ENCODE assay signal across 11 cellular contexts in the genomic region with DNA sequence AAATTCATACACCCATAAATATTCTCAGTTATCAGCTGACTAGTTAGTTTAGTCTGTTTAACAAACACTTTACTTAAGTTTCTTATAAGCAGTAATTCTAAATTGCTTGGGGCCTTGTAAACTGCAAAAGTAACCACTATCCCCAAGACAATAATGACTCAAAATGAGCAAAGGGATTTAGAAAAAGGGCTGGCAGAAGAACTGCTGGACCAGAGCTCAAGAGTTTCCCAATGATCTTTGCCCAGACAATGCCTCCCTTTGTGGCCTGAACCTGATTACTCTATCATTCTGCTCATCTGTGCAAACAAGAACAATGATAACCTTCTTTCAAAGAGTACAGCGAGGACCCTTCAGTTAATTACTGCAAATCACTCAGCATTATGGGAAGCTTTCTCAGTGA.
DNase-seq lines count a peak whose midpoint lies in the region; TF ChIP-seq lines count a peak whose summit lies in the region.
"Had no signal": no experiment of that assay in that cellular context is flagged by ENCODE, and none has a peak within 500 bp of the region (broad histone marks: within the 10 kb centered on the region; RNA-seq: fewer than 3 reads in every experiment).

No MANE protein-coding gene starts in this region.

- H3K27me3 Mint-ChIP-seq in CD8-positive, alpha-beta memory T cell: no peaks in the 10 kb centered on the region
- H3K27me3 Mint-ChIP-seq: activated B cell treated with CpG ODN at 0.5 μM for 24 hours had no signal

- no peak overlapping the region for H3K4me3 ChIP-seq in fibroblast of lung (replicated peaks in 1 of 4; ENCODE audit: control extremely low read depth in 1 of 4, insufficient read depth in 1 of 4, low read depth in 3 of 4, low read length in 4 of 4)
- H3K4me3 ChIP-seq in neuronal stem cell (ENCODE audit: low read length in 2 of 2): no peak overlapping the region
- no peak overlapping the region for H3K4me3 ChIP-seq in CD8-positive, alpha-beta memory T cell (ENCODE audit: low read length)
- H3K4me3 ChIP-seq: upper lobe of left lung had no signal

- no peaks in the 10 kb centered on the region for H4K20me1 ChIP-seq in fibroblast of lung (ENCODE audit: control insufficient read depth, extremely low read depth, insufficient read depth, low read length)

- no peak overlapping the region for H2BK120ac ChIP-seq in neuronal stem cell (ENCODE audit: low read depth, low read length)

- H3K79me1 ChIP-seq in neuronal stem cell (ENCODE audit: low read depth, low read length): no peaks in the 10 kb centered on the region

- H3K27me3 ChIP-seq in fibroblast of lung (ENCODE audit: control insufficient read depth, insufficient read depth, low read length) (no peaks in the 10 kb centered on the region), neuronal stem cell (ENCODE audit: control insufficient read depth in 3 of 3, insufficient read depth in 3 of 3, low read depth in 1 of 3, low read length in 3 of 3) (no peaks in the 10 kb centered on the region)
- no peaks in the 10 kb centered on the region for H3K27me3 ChIP-seq in CD8-positive, alpha-beta memory T cell (ENCODE audit: insufficient read depth, low read length, poor library complexity, severe bottlenecking)
- H3K27me3 ChIP-seq: upper lobe of left lung had no signal

- H3K9me3 ChIP-seq in fibroblast of lung (ENCODE audit: control insufficient read depth, insufficient read depth, low read depth, low read length) (no peaks in the 10 kb centered on the region), neuronal stem cell (replicated peaks in 1 of 2; ENCODE audit: control insufficient read depth in 2 of 2, insufficient read depth in 1 of 2, low read depth in 1 of 2, low read length in 2 of 2) (no peaks in the 10 kb centered on the region)
- H3K9me3 ChIP-seq in CD8-positive, alpha-beta memory T cell (ENCODE audit: low read length): no peaks in the 10 kb centered on the region
- H3K9me3 ChIP-seq: upper lobe of left lung had no signal

- H3K9me3 Mint-ChIP-seq in CD8-positive, alpha-beta memory T cell: no peaks in the 10 kb centered on the region
- H3K9me3 Mint-ChIP-seq: activated B cell treated with CpG ODN at 0.5 μM for 24 hours had no signal

- no peaks in the 10 kb centered on the region for H3K36me3 ChIP-seq in fibroblast of lung (ENCODE audit: control insufficient read depth, insufficient read depth, low read length)
- peaks cover 7 to 63% of the 10 kb centered on the region in 2 donors for H3K36me3 ChIP-seq in neuronal stem cell (replicated peaks in 1 of 2; ENCODE audit: control insufficient read depth in 2 of 2, insufficient read depth in 2 of 2, low read length in 2 of 2)
- no peaks in the 10 kb centered on the region for H3K36me3 ChIP-seq in CD8-positive, alpha-beta memory T cell (ENCODE audit: insufficient read depth, low read length)
- H3K36me3 ChIP-seq: upper lobe of left lung had no signal

- no peak overlapping the region for H4K91ac ChIP-seq in neuronal stem cell (ENCODE audit: low read depth, low read length, poor library complexity)

- H2BK5ac ChIP-seq in neuronal stem cell (ENCODE audit: low read length): no peak overlapping the region

- H2BK15ac ChIP-seq in neuronal stem cell (ENCODE audit: low read length): no peak overlapping the region

- no peaks in the 10 kb centered on the region for H3K4me1 ChIP-seq in fibroblast of lung (ENCODE audit: control insufficient read depth, extremely low read depth, insufficient read depth, low read length)
- peaks cover 3 to 8% of the 10 kb centered on the region in 2 donors for H3K4me1 ChIP-seq in neuronal stem cell (ENCODE audit: control insufficient read depth in 2 of 2, insufficient read depth in 1 of 2, low read depth in 1 of 2, low read length in 2 of 2)
- H3K4me1 ChIP-seq in CD8-positive, alpha-beta memory T cell (ENCODE audit: insufficient read depth, low read length): no peaks in the 10 kb centered on the region
- H3K4me1 ChIP-seq: upper lobe of left lung had no signal

- H3K36me3 Mint-ChIP-seq in CD8-positive, alpha-beta memory T cell: peaks cover 0 to 3% (median 0%) of the 10 kb centered on the region in 3 donors

- H2AFZ ChIP-seq in fibroblast of lung (ENCODE audit: low read length): no peak overlapping the region
- H2AFZ ChIP-seq in neuronal stem cell (ENCODE audit: low read length): no peak overlapping the region

- POLR2A ChIA-PET in CD8-positive, alpha-beta memory T cell (lab: Charles Lee): no interaction called here

- no peak overlapping the region for H4K8ac ChIP-seq in neuronal stem cell (ENCODE audit: low read depth, low read length)

- H3K14ac ChIP-seq in neuronal stem cell (ENCODE audit: low read length): no peak overlapping the region

- H3K9ac ChIP-seq in fibroblast of lung (ENCODE audit: insufficient read depth, low read length) (no peak overlapping the region), neuronal stem cell (ENCODE audit: low read depth, low read length, poor library complexity) (no peak overlapping the region)

- H3K27ac Mint-ChIP-seq in CD8-positive, alpha-beta memory T cell: no peak overlapping the region
- H3K27ac Mint-ChIP-seq: activated B cell treated with CpG ODN at 0.5 μM for 24 hours had no signal

- no peak overlapping the region for H2BK12ac ChIP-seq in neuronal stem cell (ENCODE audit: low read length)

- H3K4me2 ChIP-seq in fibroblast of lung (ENCODE audit: extremely low read depth, insufficient read depth, low read length) (no peak overlapping the region), neuronal stem cell (ENCODE audit: insufficient read depth, low read length, poor library complexity, severe bottlenecking) (no peak overlapping the region)

- CTCF ChIA-PET in CD8-positive, alpha-beta memory T cell (lab: Charles Lee): no interaction called here

- WGBS in neuronal stem cell (ENCODE audit: extremely low coverage in 2 of 2, insufficient read length in 2 of 2, insufficient replicate concordance in 1 of 2), 2 donors: no CpG with 5 or more reads among the region's 1 CpG

- DNase-seq in HT1080 (ENCODE audit: low read depth) (peak; percentile 33), NCI-H748 treated with DMSO at 0.1 percent for 48 hours (lab: John Stamatoyannopoulos, UW) (peak; percentile 85), fibroblast of lung (ENCODE audit: low read depth in 2 of 2) (peak; percentile 20 to 26), neuronal stem cell (ENCODE audit: low spot score) (peak; percentile 38), DMS114 treated with DMSO at 0.1 percent for 48 hours (lab: John Stamatoyannopoulos, UW; ENCODE audit: unreplicated experiment) (no peak), iPS-NIHi7 (ENCODE audit: extremely low spot score) (no peak), HuH-7.5 (ENCODE audit: low spot score) (no peak)
- no peak for DNase-seq in CD8-positive, alpha-beta memory T cell
- DNase-seq: activated B cell treated with CpG ODN at 0.5 μM for 24 hours; activated effector memory CD4-positive, alpha-beta T cell treated with anti-CD3 and anti-CD28 coated beads, Interleukin-2, amount 50 U/mL, for 16 hours; upper lobe of left lung had no signal

- peaks cover 0 to 6% (median 0%) of the 10 kb centered on the region in 3 donors for H3K4me1 Mint-ChIP-seq in CD8-positive, alpha-beta memory T cell

- no peak overlapping the region for H3K4me3 Mint-ChIP-seq in CD8-positive, alpha-beta memory T cell
- H3K4me3 Mint-ChIP-seq: activated B cell treated with CpG ODN at 0.5 μM for 24 hours had no signal

- no peaks in the 10 kb centered on the region for H3K79me2 ChIP-seq in fibroblast of lung (ENCODE audit: control insufficient read depth, insufficient read depth, low read length)

- TF ChIP-seq CTCF in fibroblast of lung (conservative IDR thresholded peaks at IDR 0.05 in 1 of 2, IDR thresholded peaks at IDR 0.05 in 1 of 2; ENCODE audit: low read depth in 1 of 2, low read length in 2 of 2): no peak

- H3K27ac ChIP-seq in fibroblast of lung (ENCODE audit: insufficient read depth, low read length) (no peak overlapping the region), neuronal stem cell (replicated peaks; ENCODE audit: low read length) (no peak overlapping the region)
- H3K27ac ChIP-seq in CD8-positive, alpha-beta memory T cell (ENCODE audit: low read depth, low read length): no peak overlapping the region
- H3K27ac ChIP-seq: upper lobe of left lung had no signal

- H3K4ac ChIP-seq in neuronal stem cell (ENCODE audit: low read length): no peak overlapping the region

- H3K18ac ChIP-seq in neuronal stem cell (ENCODE audit: low read length): no peak overlapping the region

- no peak overlapping the region for H3K23ac ChIP-seq in neuronal stem cell (ENCODE audit: low read depth, low read length, poor library complexity)

- no peak overlapping the region for H2AK5ac ChIP-seq in neuronal stem cell (ENCODE audit: low read depth, low read length)

Comparison
In these comparisons a context has a peak if more than half of its experiments do, and no peak if none do; other contexts are left out.
1. DNase-seq: peak in HT1080 (single experiment), NCI-H748 treated with DMSO at 0.1 percent for 48 hours (single experiment), fibroblast of lung (2 of 2) and neuronal stem cell (single experiment); none in CD8-positive, alpha-beta memory T cell (0 of 5), DMS114 treated with DMSO at 0.1 percent for 48 hours (single experiment), iPS-NIHi7 (single experiment) and HuH-7.5 (single experiment).